In the genomic region with DNA sequence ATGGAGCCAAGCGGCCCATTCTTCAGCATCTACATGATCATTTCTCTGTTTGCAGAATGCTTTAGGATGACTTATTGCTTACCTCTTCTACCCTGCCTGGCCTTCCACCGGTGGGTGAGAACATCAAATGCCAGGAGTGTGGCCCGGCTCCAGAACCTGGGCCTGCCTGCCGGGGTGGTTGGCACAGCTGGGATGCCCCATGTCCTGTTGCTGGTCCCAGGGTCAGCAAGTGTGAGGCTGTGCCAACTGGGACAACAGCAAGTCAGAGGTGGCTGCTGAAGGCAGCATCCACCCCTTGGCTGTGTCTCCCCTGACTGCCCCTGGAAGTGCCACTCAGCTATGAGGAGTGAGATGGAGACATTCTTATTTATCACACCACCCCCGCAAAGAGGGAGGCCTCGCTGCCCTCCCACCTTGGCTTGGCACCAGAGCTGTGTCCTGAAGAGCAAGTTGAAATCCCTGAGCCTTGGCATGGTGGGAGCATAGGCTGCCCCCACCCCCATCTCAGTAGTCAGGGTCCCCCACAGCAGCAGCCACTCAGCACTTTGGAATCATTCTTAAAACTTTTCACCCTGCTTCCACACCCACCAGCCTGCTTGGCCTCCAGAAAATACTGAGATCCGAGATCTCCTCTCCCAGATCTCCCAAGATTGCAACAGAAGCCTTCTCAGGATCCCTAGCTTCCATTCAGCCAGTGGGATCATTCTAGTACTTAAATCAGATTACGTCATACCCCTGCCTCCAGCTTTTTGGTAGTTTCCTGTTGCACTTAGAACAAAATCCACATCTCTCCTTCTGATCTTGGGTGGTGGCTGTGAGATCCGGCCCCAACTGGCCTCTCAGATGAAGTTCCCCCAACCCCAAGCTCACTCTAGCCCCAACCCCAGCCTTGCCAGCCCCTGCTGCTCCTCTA, we compare ENCODE assay signal across 1 cellular context.
A peak's percentile ranks its signal among the peaks of the same experiment; 100 is the strongest.
TF ChIP-seq lines count a peak whose summit lies in the region.

No MANE protein-coding gene starts in this region.

TF ChIP-seq in K562, 482 proteins besides CTCF, POLR2A, EP300 and RAD21 (continued from another document and continues in another):
- peak; percentile 73 for TF ChIP-seq PRDM10 (IDR thresholded peaks at IDR 0.05; ENCODE audit: partially characterized antibody)
- no peak for TF ChIP-seq MTA3 (IDR thresholded peaks at IDR 0.05; ENCODE audit: borderline replicate concordance)
- TF ChIP-seq ZNF592 (IDR thresholded peaks at IDR 0.05), result peak; percentile 49; the same call in 1 of the 2 replicates
- TF ChIP-seq MAZ (CRISPR knock-in tag; conservative IDR thresholded peaks at IDR 0.05 in 1 of 2, IDR thresholded peaks at IDR 0.05 in 1 of 2), result peak in 1 of 2 experiments; percentile 64; a peak in 1 of 4 replicates
- peak; percentile 25; the same call in 1 of the 2 replicates for TF ChIP-seq RBFOX2 (IDR thresholded peaks at IDR 0.05; ENCODE audit: low read depth, low read length)
- TF ChIP-seq, protein P1, sequence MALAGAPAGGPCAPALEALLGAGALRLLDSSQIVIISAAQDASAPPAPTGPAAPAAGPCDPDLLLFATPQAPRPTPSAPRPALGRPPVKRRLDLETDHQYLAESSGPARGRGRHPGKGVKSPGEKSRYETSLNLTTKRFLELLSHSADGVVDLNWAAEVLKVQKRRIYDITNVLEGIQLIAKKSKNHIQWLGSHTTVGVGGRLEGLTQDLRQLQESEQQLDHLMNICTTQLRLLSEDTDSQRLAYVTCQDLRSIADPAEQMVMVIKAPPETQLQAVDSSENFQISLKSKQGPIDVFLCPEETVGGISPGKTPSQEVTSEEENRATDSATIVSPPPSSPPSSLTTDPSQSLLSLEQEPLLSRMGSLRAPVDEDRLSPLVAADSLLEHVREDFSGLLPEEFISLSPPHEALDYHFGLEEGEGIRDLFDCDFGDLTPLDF (CRISPR knock-in tag; IDR thresholded peaks at IDR 0.05), result no peak
- no peak for TF ChIP-seq ZNF134 (CRISPR knock-in tag; conservative IDR thresholded peaks at IDR 0.05)
- no peak for TF ChIP-seq CGGBP1 (CRISPR knock-in tag; IDR thresholded peaks at IDR 0.05)
- peak; percentile 51; the same call in 1 of the 2 replicates for TF ChIP-seq HDAC2 (IDR thresholded peaks at IDR 0.05)
- TF ChIP-seq ETV6 (IDR thresholded peaks at IDR 0.05; ENCODE audit: borderline replicate concordance in 1 of 2, low read depth in 2 of 2, low read length in 1 of 2), result no peak
- TF ChIP-seq ETV6 (CRISPR knock-in tag; IDR thresholded peaks at IDR 0.05; ENCODE audit: borderline replicate concordance), result no peak
- TF ChIP-seq MNT (conservative IDR thresholded peaks at IDR 0.05), result 0 out of 4 replicates have a peak, but pooled peaks of 1 of the 2 experiments have one; percentile 34
- peak; percentile 30; the same call in 1 of the 2 replicates for TF ChIP-seq FOSL1 (tag; conservative IDR thresholded peaks at IDR 0.05)
- TF ChIP-seq MECOM (CRISPR knock-in tag; IDR thresholded peaks at IDR 0.05), result 0 out of 2 replicates have a peak, but pooled peaks have one; percentile 13
- no peak for TF ChIP-seq CBX3 (IDR thresholded peaks at IDR 0.05; ENCODE audit: borderline replicate concordance in 1 of 2, low read length in 2 of 2)
- TF ChIP-seq, protein P2, sequence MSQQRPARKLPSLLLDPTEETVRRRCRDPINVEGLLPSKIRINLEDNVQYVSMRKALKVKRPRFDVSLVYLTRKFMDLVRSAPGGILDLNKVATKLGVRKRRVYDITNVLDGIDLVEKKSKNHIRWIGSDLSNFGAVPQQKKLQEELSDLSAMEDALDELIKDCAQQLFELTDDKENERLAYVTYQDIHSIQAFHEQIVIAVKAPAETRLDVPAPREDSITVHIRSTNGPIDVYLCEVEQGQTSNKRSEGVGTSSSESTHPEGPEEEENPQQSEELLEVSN (IDR thresholded peaks at IDR 0.05; ENCODE audit: borderline replicate concordance in 1 of 2, extremely low read depth in 1 of 2, insufficient read depth in 1 of 2, insufficient read length in 1 of 2, low read depth in 1 of 2, low read length in 1 of 2, poor library complexity in 1 of 2, severe bottlenecking in 1 of 2), result no peak
- TF ChIP-seq, protein P3, sequence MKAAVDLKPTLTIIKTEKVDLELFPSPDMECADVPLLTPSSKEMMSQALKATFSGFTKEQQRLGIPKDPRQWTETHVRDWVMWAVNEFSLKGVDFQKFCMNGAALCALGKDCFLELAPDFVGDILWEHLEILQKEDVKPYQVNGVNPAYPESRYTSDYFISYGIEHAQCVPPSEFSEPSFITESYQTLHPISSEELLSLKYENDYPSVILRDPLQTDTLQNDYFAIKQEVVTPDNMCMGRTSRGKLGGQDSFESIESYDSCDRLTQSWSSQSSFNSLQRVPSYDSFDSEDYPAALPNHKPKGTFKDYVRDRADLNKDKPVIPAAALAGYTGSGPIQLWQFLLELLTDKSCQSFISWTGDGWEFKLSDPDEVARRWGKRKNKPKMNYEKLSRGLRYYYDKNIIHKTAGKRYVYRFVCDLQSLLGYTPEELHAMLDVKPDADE (conservative IDR thresholded peaks at IDR 0.05; ENCODE audit: control insufficient read depth, low read depth, low read length), result no peak
- TF ChIP-seq NBN (IDR thresholded peaks at IDR 0.05; ENCODE audit: low read depth), result peak; percentile 58; the same call in 1 of the 2 replicates
- TF ChIP-seq FOXK2 (conservative IDR thresholded peaks at IDR 0.05 in 1 of 2, IDR thresholded peaks at IDR 0.05 in 1 of 2; ENCODE audit: low read depth in 2 of 2), result no peak
- TF ChIP-seq NR2C2 (CRISPR knock-in tag; IDR thresholded peaks at IDR 0.05), result no peak
- 0 out of 2 replicates have a peak, but pooled peaks have one; percentile 41 for TF ChIP-seq NR2C2 (tag; IDR thresholded peaks at IDR 0.05)
- TF ChIP-seq TBL1XR1 (IDR thresholded peaks at IDR 0.05; ENCODE audit: low read length in 2 of 2), result peak in 1 of 2 experiments; percentile 70; a peak in 1 of 4 replicates
- no peak for TF ChIP-seq KDM5B (IDR thresholded peaks at IDR 0.05; ENCODE audit: insufficient replicate concordance, low read depth, low read length)
- TF ChIP-seq GATA2 (CRISPR knock-in tag; IDR thresholded peaks at IDR 0.05), result peak; percentile 76
- TF ChIP-seq SIRT6 (IDR thresholded peaks at IDR 0.05; ENCODE audit: low read depth, low read length), result no peak
- TF ChIP-seq CC2D1A (IDR thresholded peaks at IDR 0.05), result peak; percentile 91
- TF ChIP-seq, protein P4, sequence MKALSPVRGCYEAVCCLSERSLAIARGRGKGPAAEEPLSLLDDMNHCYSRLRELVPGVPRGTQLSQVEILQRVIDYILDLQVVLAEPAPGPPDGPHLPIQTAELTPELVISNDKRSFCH (CRISPR knock-in tag; IDR thresholded peaks at IDR 0.05), result no peak
- TF ChIP-seq, protein P4 (tag; IDR thresholded peaks at IDR 0.05), result 0 out of 2 replicates have a peak, but pooled peaks have one; percentile 60
- peak; percentile 17; the same call in 1 of the 2 replicates for TF ChIP-seq TSHZ1 (CRISPR knock-in tag; IDR thresholded peaks at IDR 0.05)
- TF ChIP-seq SNIP1 (IDR thresholded peaks at IDR 0.05; ENCODE audit: low read depth), result no peak
- peak; percentile 48; the same call in 1 of the 2 replicates for TF ChIP-seq MTA1 (IDR thresholded peaks at IDR 0.05; ENCODE audit: borderline replicate concordance)
- no peak for TF ChIP-seq KHSRP (IDR thresholded peaks at IDR 0.05)
- peak; percentile 36; the same call in 1 of the 2 replicates for TF ChIP-seq NFRKB (IDR thresholded peaks at IDR 0.05; ENCODE audit: low read depth)
- peak; percentile 41; the same call in 1 of the 2 replicates for TF ChIP-seq TAF7 (tag; IDR thresholded peaks at IDR 0.05)
- no peak for TF ChIP-seq RBM39 (optimal IDR thresholded peaks at IDR 0.05; ENCODE audit: low read depth, low read length)
- peak; percentile 43; the same call in 1 of the 2 replicates for TF ChIP-seq EP400 (IDR thresholded peaks at IDR 0.05)
- TF ChIP-seq ZNF174 (CRISPR knock-in tag; IDR thresholded peaks at IDR 0.05), result no peak
- peak; percentile 78; the same call in 1 of the 2 replicates for TF ChIP-seq GATAD2A (IDR thresholded peaks at IDR 0.05)
- 0 out of 2 replicates have a peak, but pooled peaks have one; percentile 12 for TF ChIP-seq ZFX (CRISPR knock-in tag; IDR thresholded peaks at IDR 0.05)
- peak; percentile 31; the same call in 1 of the 2 replicates for TF ChIP-seq MEF2D (tag; conservative IDR thresholded peaks at IDR 0.05; ENCODE audit: low read depth)
